9 cellular contexts compared by ENCODE assay signal in genomic region chr16:87780385-87780989, GRCh38. TPM values are rescaled to one million over a fixed set of nuclear protein-coding genes. Genes with fewer than 3 reads are reported as not detected.
DNase-seq lines count a peak whose midpoint lies in the region; ATAC-seq and TF ChIP-seq lines count a peak whose summit lies in the region.
"Had no signal": no experiment of that assay in that cellular context is flagged by ENCODE, and none has a peak within 500 bp of the region (broad histone marks: within the 10 kb centered on the region; RNA-seq: fewer than 3 reads in every experiment).

No MANE protein-coding gene starts in this region.

- peak overlapping the region; percentile 88 for H3K27ac Mint-ChIP-seq in CD8-positive, alpha-beta T cell
- peak overlapping the region; percentile 87 to 90 for H3K27ac Mint-ChIP-seq in natural killer cell

- DNase-seq in CD8-positive, alpha-beta T cell = peak in 5 of 7 experiments; percentile 27 to 62 (median 46)
- DNase-seq in SIG-M5 (lab: John Stamatoyannopoulos, UW) (peak; percentile 86), amniotic epithelial cell (ENCODE audit: low read depth) (peak; percentile 46), natural killer cell (no peak), NCI-H524 treated with DMSO at 0.1 percent for 48 hours (lab: John Stamatoyannopoulos, UW) (no peak)

- TF ChIP-seq CTCF in CD8-positive, alpha-beta T cell (IDR thresholded peaks at IDR 0.05) = no peak
- no peak for TF ChIP-seq CTCF in natural killer cell (IDR thresholded peaks at IDR 0.05)

- H3K27me3 Mint-ChIP-seq in CD8-positive, alpha-beta T cell (ENCODE audit: low read depth) = peaks cover 2% of the 10 kb centered on the region
- no peaks in the 10 kb centered on the region for H3K27me3 Mint-ChIP-seq in natural killer cell (ENCODE audit: low read depth in 2 of 2)

- H3K4me3 ChIP-seq in CD8-positive, alpha-beta T cell (ENCODE audit: low read depth, low read length) = no peak overlapping the region
- H3K4me3 ChIP-seq: upper lobe of left lung had no signal

- H3K9me3 Mint-ChIP-seq in CD8-positive, alpha-beta T cell = no peaks in the 10 kb centered on the region
- no peaks in the 10 kb centered on the region for H3K9me3 Mint-ChIP-seq in natural killer cell

- no peaks in the 10 kb centered on the region for H3K9me3 ChIP-seq in CD8-positive, alpha-beta T cell (ENCODE audit: low read length)
- H3K9me3 ChIP-seq: upper lobe of left lung had no signal

- peaks cover 38% of the 10 kb centered on the region for H3K4me1 Mint-ChIP-seq in CD8-positive, alpha-beta T cell (ENCODE audit: low read depth)
- peaks cover 20 to 29% of the 10 kb centered on the region in 2 donors for H3K4me1 Mint-ChIP-seq in natural killer cell

- H3K27me3 ChIP-seq in CD8-positive, alpha-beta T cell (ENCODE audit: insufficient read depth, low read length) = no peaks in the 10 kb centered on the region
- H3K27me3 ChIP-seq: upper lobe of left lung had no signal

- no peak overlapping the region for H3K27ac ChIP-seq in CD8-positive, alpha-beta T cell (ENCODE audit: low read depth, low read length)

- H3K36me3 ChIP-seq in CD8-positive, alpha-beta T cell (ENCODE audit: insufficient read depth, low read length) = no peaks in the 10 kb centered on the region
- H3K36me3 ChIP-seq: upper lobe of left lung had no signal

- CTCF ChIA-PET in CD8-positive, alpha-beta T cell (lab: Charles Lee) = interaction anchor here (0.7 to 6.0 kb wide), 14 partner anchors 12 to 797 kb away, joined by 3 to 232 read pairs (median 12); partner anchors contain the start of genes KLHDC4 and SLC7A5

- ATAC-seq in CD8-positive, alpha-beta T cell = no peak
- peak; percentile 43 for ATAC-seq in HG02610 (IDR thresholded peaks at IDR 0.05; ENCODE audit: unreplicated experiment)
- ATAC-seq in natural killer cell = peak in 1 of 3 donors; percentile 3
- ATAC-seq in GM21576 (IDR thresholded peaks at IDR 0.05; ENCODE audit: unreplicated experiment) = no peak
- ATAC-seq in GM19467 (IDR thresholded peaks at IDR 0.05; ENCODE audit: unreplicated experiment) = no peak

- POLR2A ChIA-PET in CD8-positive, alpha-beta T cell (lab: Charles Lee) = interaction anchor here (0.7 to 3.6 kb wide), 4 partner anchors 15 to 232 kb away, joined by 5 to 50 read pairs (median 10); partner anchors contain the start of genes KLHDC4 and SLC7A5

- H3K4me3 Mint-ChIP-seq in CD8-positive, alpha-beta T cell = peak overlapping the region; percentile 51
- H3K4me3 Mint-ChIP-seq in natural killer cell = peak overlapping the region; percentile 77

- intact Hi-C loops in CD8-positive, alpha-beta T cell (cut with DNase I, micrococcal nuclease) = no loop called here
- intact Hi-C loops in natural killer cell (cut with micrococcal nuclease) = no loop called here

- peaks cover 43% of the 10 kb centered on the region for H3K4me1 ChIP-seq in CD8-positive, alpha-beta T cell (ENCODE audit: insufficient read depth, low read length)

- no peaks in the 10 kb centered on the region for H3K36me3 Mint-ChIP-seq in CD8-positive, alpha-beta T cell
- no peaks in the 10 kb centered on the region for H3K36me3 Mint-ChIP-seq in natural killer cell

RNA-seq across cellular contexts. Expression of gene KLHDC4, which starts 14.7 kb away (rescaled TPM):
- 10 to 100 TPM; 74.0 to 81.6 TPM for total RNA-seq in CD8-positive, alpha-beta T cell
- total RNA-seq in natural killer cell = 100 to 1,000 TPM; 210 to 311 (median 210) TPM

Comparison
In these comparisons a context has a peak if more than half of its experiments do, and no peak if none do; other contexts are left out.
1. DNase-seq: peak in CD8-positive, alpha-beta T cell (5 of 7), SIG-M5 (single experiment) and amniotic epithelial cell (single experiment); none in natural killer cell (single experiment) and NCI-H524 treated with DMSO at 0.1 percent for 48 hours (single experiment).